Comparison of ENCODE assay signal across 1 cellular context in the genomic region with DNA sequence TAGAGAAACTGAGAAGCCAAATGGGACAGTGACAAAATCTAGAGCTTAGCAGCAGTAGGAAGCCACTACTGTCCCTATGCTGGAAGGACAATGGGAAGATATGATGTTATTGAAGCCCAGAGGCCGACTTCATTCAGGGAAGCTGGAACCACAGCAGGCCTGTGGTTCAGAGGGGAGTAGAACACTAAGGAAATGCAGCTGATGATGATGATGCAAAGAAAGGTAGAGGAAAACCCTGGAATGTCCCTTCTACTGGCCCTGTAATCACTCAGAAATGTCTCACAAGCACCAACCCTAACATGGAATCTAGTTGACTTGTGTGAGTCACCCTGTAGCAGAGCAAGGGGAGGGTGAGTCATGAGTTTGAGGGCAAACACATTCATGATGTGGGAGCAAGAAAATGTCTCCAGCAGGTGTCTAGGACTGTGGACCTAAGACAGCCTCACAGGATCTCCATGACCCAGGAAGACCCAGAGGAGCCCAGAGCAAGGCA.
TF ChIP-seq lines count a peak whose summit lies in the region.

No MANE protein-coding gene starts in this region.

TF ChIP-seq in SK-N-SH, 30 proteins besides CTCF, POLR2A, EP300 and RAD21 (continued from another document):
- TF ChIP-seq REST (IDR thresholded peaks at IDR 0.05; ENCODE audit: low read depth, low read length) = peak; percentile 72; the same call in 1 of the 2 replicates
- no peak for TF ChIP-seq RCOR1 (IDR thresholded peaks at IDR 0.05; ENCODE audit: low read length)
- TF ChIP-seq NFIC (IDR thresholded peaks at IDR 0.05; ENCODE audit: borderline replicate concordance) = peak; percentile 92
- peak; percentile 98 for TF ChIP-seq RXRA (IDR thresholded peaks at IDR 0.05; ENCODE audit: borderline replicate concordance, low read depth)
- no peak for TF ChIP-seq CHD2 (IDR thresholded peaks at IDR 0.05; ENCODE audit: low read length, partially characterized antibody)
- peak; percentile 88 for TF ChIP-seq MAX (IDR thresholded peaks at IDR 0.05; ENCODE audit: low read depth)
- no peak for TF ChIP-seq EZH2phosphoT487 (IDR thresholded peaks at IDR 0.05; ENCODE audit: borderline replicate concordance, low read depth)
- peak; percentile 100 for TF ChIP-seq FOSL2 (IDR thresholded peaks at IDR 0.05; ENCODE audit: borderline replicate concordance, low read depth)
- TF ChIP-seq SMC3 (IDR thresholded peaks at IDR 0.05; ENCODE audit: low read depth, low read length) = no peak
- TF ChIP-seq MEF2A (IDR thresholded peaks at IDR 0.05; ENCODE audit: borderline replicate concordance, low read depth) = peak; percentile 79
- TF ChIP-seq, protein P1, sequence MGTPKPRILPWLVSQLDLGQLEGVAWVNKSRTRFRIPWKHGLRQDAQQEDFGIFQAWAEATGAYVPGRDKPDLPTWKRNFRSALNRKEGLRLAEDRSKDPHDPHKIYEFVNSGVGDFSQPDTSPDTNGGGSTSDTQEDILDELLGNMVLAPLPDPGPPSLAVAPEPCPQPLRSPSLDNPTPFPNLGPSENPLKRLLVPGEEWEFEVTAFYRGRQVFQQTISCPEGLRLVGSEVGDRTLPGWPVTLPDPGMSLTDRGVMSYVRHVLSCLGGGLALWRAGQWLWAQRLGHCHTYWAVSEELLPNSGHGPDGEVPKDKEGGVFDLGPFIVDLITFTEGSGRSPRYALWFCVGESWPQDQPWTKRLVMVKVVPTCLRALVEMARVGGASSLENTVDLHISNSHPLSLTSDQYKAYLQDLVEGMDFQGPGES (IDR thresholded peaks at IDR 0.05; ENCODE audit: low read depth, low read length) = no peak
- TF ChIP-seq, protein P2, sequence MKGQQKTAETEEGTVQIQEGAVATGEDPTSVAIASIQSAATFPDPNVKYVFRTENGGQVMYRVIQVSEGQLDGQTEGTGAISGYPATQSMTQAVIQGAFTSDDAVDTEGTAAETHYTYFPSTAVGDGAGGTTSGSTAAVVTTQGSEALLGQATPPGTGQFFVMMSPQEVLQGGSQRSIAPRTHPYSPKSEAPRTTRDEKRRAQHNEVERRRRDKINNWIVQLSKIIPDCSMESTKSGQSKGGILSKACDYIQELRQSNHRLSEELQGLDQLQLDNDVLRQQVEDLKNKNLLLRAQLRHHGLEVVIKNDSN (IDR thresholded peaks at IDR 0.05; ENCODE audit: borderline replicate concordance, low read depth) = peak; percentile 52; the same call in 1 of the 2 replicates
- TF ChIP-seq, protein P3, sequence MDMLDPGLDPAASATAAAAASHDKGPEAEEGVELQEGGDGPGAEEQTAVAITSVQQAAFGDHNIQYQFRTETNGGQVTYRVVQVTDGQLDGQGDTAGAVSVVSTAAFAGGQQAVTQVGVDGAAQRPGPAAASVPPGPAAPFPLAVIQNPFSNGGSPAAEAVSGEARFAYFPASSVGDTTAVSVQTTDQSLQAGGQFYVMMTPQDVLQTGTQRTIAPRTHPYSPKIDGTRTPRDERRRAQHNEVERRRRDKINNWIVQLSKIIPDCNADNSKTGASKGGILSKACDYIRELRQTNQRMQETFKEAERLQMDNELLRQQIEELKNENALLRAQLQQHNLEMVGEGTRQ (IDR thresholded peaks at IDR 0.05; ENCODE audit: borderline replicate concordance, low read depth, low read length) = no peak
- peak; percentile 99 for TF ChIP-seq TCF12 (IDR thresholded peaks at IDR 0.05)
- peak; percentile 91 for TF ChIP-seq FOXM1 (IDR thresholded peaks at IDR 0.05; ENCODE audit: low read depth)
- TF ChIP-seq GATA2 (CRISPR knock-in tag; IDR thresholded peaks at IDR 0.05) = no peak
- TF ChIP-seq YY1 (IDR thresholded peaks at IDR 0.05; ENCODE audit: low read depth) = peak; percentile 76; the same call in 1 of the 2 replicates
- TF ChIP-seq TEAD4 (IDR thresholded peaks at IDR 0.05; ENCODE audit: borderline replicate concordance, insufficient read depth) = peak; percentile 100
- no peak for TF ChIP-seq GABPA (IDR thresholded peaks at IDR 0.05; ENCODE audit: low read depth)
- TF ChIP-seq ELF1 (IDR thresholded peaks at IDR 0.05) = no peak; the same call in 1 of the 2 replicates
- peak; percentile 100 for TF ChIP-seq JUND (IDR thresholded peaks at IDR 0.05)
TF ChIP-seq in SK-N-SH: peak in this region for 17.
